Comparison of ENCODE assay signal across 7 cellular contexts in genomic region chr1:205630651-205631009, GRCh38. TPM values are rescaled to one million over a fixed set of nuclear protein-coding genes. Genes with fewer than 3 reads are reported as not detected.
A peak's percentile ranks its signal among the peaks of the same experiment; 100 is the strongest.
DNase-seq lines count a peak whose midpoint lies in the region; ATAC-seq lines count a peak whose summit lies in the region.

No MANE protein-coding gene starts in this region.

- H3K4me3 Mint-ChIP-seq in activated naive CD8-positive, alpha-beta T cell, result peak overlapping the region; percentile 90
- H3K4me3 Mint-ChIP-seq in immature natural killer cell, result peak overlapping the region; percentile 88 to 98 (median 94)

- H3K4me1 Mint-ChIP-seq in activated naive CD8-positive, alpha-beta T cell (ENCODE audit: low read depth), result peaks cover 53% of the 10 kb centered on the region
- peaks cover 50 to 66% of the 10 kb centered on the region in 2 donors for H3K4me1 Mint-ChIP-seq in immature natural killer cell

- H3K4me1 ChIP-seq in HUES48 (ENCODE audit: control insufficient read depth, insufficient read depth, low read length), result 0 out of 2 replicates have a peak, but pooled peaks cover 3% of the 10 kb centered on the region
- peaks cover 2 to 29% (median 21%) of the 10 kb centered on the region in 5 donors for H3K4me1 ChIP-seq in subcutaneous abdominal adipose tissue (ENCODE audit: control insufficient read depth in 5 of 5, insufficient read depth in 5 of 5, low read length in 5 of 5)

- H3K27ac Mint-ChIP-seq in activated naive CD8-positive, alpha-beta T cell, result peak overlapping the region; percentile 97
- peak overlapping the region; percentile 93 to 98 (median 96) for H3K27ac Mint-ChIP-seq in immature natural killer cell

- H3K36me3 Mint-ChIP-seq in activated naive CD8-positive, alpha-beta T cell, result peaks cover 5% of the 10 kb centered on the region
- H3K36me3 Mint-ChIP-seq in immature natural killer cell, result peaks cover 0 to 5% (median 0%) of the 10 kb centered on the region in 3 donors

- H3K27me3 ChIP-seq in HUES48 (ENCODE audit: control insufficient read depth, insufficient read depth, low read length) (no peaks in the 10 kb centered on the region), subcutaneous abdominal adipose tissue (ENCODE audit: control insufficient read depth in 5 of 5, insufficient read depth in 4 of 5, low read length in 5 of 5) (no peaks in the 10 kb centered on the region)

- peak overlapping the region; percentile 96 for H3K9ac ChIP-seq in HUES48 (ENCODE audit: low read depth, low read length)
- H3K9ac ChIP-seq in subcutaneous abdominal adipose tissue (ENCODE audit: low read length in 5 of 5), result peak overlapping the region; percentile 74 to 92 (median 86)

- H3K36me3 ChIP-seq in HUES48 (ENCODE audit: control insufficient read depth, insufficient read depth, low read length) (no peaks in the 10 kb centered on the region), subcutaneous abdominal adipose tissue (ENCODE audit: control insufficient read depth in 5 of 5, insufficient read depth in 5 of 5, low read length in 5 of 5) (no peaks in the 10 kb centered on the region)

- DNase-seq in immature natural killer cell, result no peak
- DNase-seq in GM19238 (ENCODE audit: insufficient read length, low spot score), result no peak
- DNase-seq in SHP77 (lab: John Stamatoyannopoulos, UW), result no peak

- H3K9me3 Mint-ChIP-seq in activated naive CD8-positive, alpha-beta T cell (ENCODE audit: low read depth), result no peaks in the 10 kb centered on the region
- no peaks in the 10 kb centered on the region for H3K9me3 Mint-ChIP-seq in immature natural killer cell

- no peaks in the 10 kb centered on the region for H3K27me3 Mint-ChIP-seq in activated naive CD8-positive, alpha-beta T cell
- H3K27me3 Mint-ChIP-seq in immature natural killer cell (ENCODE audit: low read depth in 3 of 3), result peaks cover 2 to 9% (median 7%) of the 10 kb centered on the region in 3 donors

- H3K9me3 ChIP-seq in HUES48 (ENCODE audit: control insufficient read depth, insufficient read depth, low read length), result no peaks in the 10 kb centered on the region
- no peaks in the 10 kb centered on the region for H3K9me3 ChIP-seq in subcutaneous abdominal adipose tissue (ENCODE audit: control insufficient read depth in 5 of 5, low read length in 5 of 5)

- H3K4me3 ChIP-seq in HUES48 (ENCODE audit: low read depth, low read length) (peak overlapping the region; percentile 92), subcutaneous abdominal adipose tissue (ENCODE audit: low read depth in 1 of 5, low read length in 5 of 5) (peak overlapping the region; percentile 87 to 97 (median 93))

- peak overlapping the region; percentile 99 for H3K27ac ChIP-seq in HUES48 (ENCODE audit: low read depth, low read length)
- peak overlapping the region; percentile 82 for H3K27ac ChIP-seq in subcutaneous abdominal adipose tissue (ENCODE audit: low read depth, low read length)

- ATAC-seq in GM18907 (IDR thresholded peaks at IDR 0.05; ENCODE audit: unreplicated experiment), result no peak

RNA-seq across cellular contexts. Expression of gene ELK4, which starts 1.2 kb away (rescaled TPM):
- 1 to 10 TPM; 2.8 to 5.7 (median 3.0) TPM for polyA plus RNA-seq in immature natural killer cell

RNA-seq across cellular contexts. Expression of gene SLC45A3, which starts 49.7 kb away (rescaled TPM):
- not detected for polyA plus RNA-seq in immature natural killer cell
